In genomic region chr11:64268028-64268686, GRCh38 we compare ENCODE assay signal across 8 cellular contexts. TPM values are rescaled to one million over a fixed set of nuclear protein-coding genes. Genes with fewer than 3 reads are reported as not detected.
A peak's percentile ranks its signal among the peaks of the same experiment; 100 is the strongest.
DNase-seq lines count a peak whose midpoint lies in the region; ATAC-seq and TF ChIP-seq lines count a peak whose summit lies in the region.

No MANE protein-coding gene starts in this region.

- intact Hi-C loops in MCF 10A (cut with micrococcal nuclease) = no loop called here

- ATAC-seq in GM19463 (IDR thresholded peaks at IDR 0.05; ENCODE audit: unreplicated experiment) = no peak
- no peak for ATAC-seq in HG02623 (IDR thresholded peaks at IDR 0.05; ENCODE audit: unreplicated experiment)

- H3K9me3 ChIP-seq in muscle layer of colon (ENCODE audit: low read length) = no peaks in the 10 kb centered on the region

- peak overlapping the region; percentile 96 for H3K4me3 Mint-ChIP-seq in MCF 10A (ENCODE audit: unreplicated experiment)

- H3K9ac ChIP-seq in muscle layer of colon (ENCODE audit: low read length) = peak overlapping the region; percentile 39

- H3K27ac Mint-ChIP-seq in MCF 10A (ENCODE audit: low read depth, unreplicated experiment) = peak overlapping the region; percentile 96

- POLR2A ChIA-PET in MCF 10A (lab: Yijun Ruan, JAX) = interaction anchor here (0.9 to 7.6 kb wide), 16 partner anchors 9 to 87 kb away, joined by 3 to 125 read pairs (median 12); partner anchors contain the start of genes BAD, CATSPERZ, ESRRA and FKBP2

- H3K36me3 Mint-ChIP-seq in MCF 10A (ENCODE audit: insufficient read depth, unreplicated experiment) = peaks cover 49% of the 10 kb centered on the region

- DNase-seq in Kasumi-1 (lab: John Stamatoyannopoulos, UW) (peak; percentile 58 to 76), MCF 10A (ENCODE audit: unreplicated experiment) (no peak), NCI-H524 (lab: John Stamatoyannopoulos, UW) (no peak), KG1 (lab: John Stamatoyannopoulos, UW) (no peak)

- peaks cover 23% of the 10 kb centered on the region for H3K4me1 Mint-ChIP-seq in MCF 10A (ENCODE audit: insufficient read depth, unreplicated experiment)

- H3K4me3 ChIP-seq in ACC112 (ENCODE audit: low read depth, low read length) = peak overlapping the region; percentile 86
- H3K4me3 ChIP-seq in muscle layer of colon (ENCODE audit: low read depth in 1 of 2, low read length in 2 of 2) = peak overlapping the region; percentile 77 to 94

- no peaks in the 10 kb centered on the region for H3K36me3 ChIP-seq in ACC112 (ENCODE audit: insufficient read depth, low read length)
- peaks cover 15% of the 10 kb centered on the region for H3K36me3 ChIP-seq in muscle layer of colon (ENCODE audit: insufficient read depth, low read length)

- H3K27ac ChIP-seq in ACC112 (ENCODE audit: low read depth, low read length) (peak overlapping the region; percentile 91), muscle layer of colon (ENCODE audit: low read depth, low read length) (peak overlapping the region; percentile 99)

- H3K9me3 Mint-ChIP-seq in MCF 10A (ENCODE audit: unreplicated experiment) = no peaks in the 10 kb centered on the region

- no peak overlapping the region for H2AFZ ChIP-seq in ACC112 (ENCODE audit: low read length, unreplicated experiment)

- no peak for TF ChIP-seq CTCF in MCF 10A (IDR thresholded peaks at IDR 0.05; ENCODE audit: unreplicated experiment)

- H3K27me3 Mint-ChIP-seq in MCF 10A (ENCODE audit: insufficient read depth, unreplicated experiment) = no peaks in the 10 kb centered on the region

- H3K4me1 ChIP-seq in ACC112 (ENCODE audit: control insufficient read depth, insufficient read depth, low read length, unreplicated experiment) (peaks cover 27% of the 10 kb centered on the region), muscle layer of colon (ENCODE audit: insufficient read depth, low read length) (peaks cover 19% of the 10 kb centered on the region)

- CTCF ChIA-PET in MCF 10A (lab: Yijun Ruan, JAX) = interaction anchor here (0.6 to 6.4 kb wide), 8 partner anchors 13 to 1462 kb away, joined by 3 to 70 read pairs (median 4); partner anchors contain the start of gene PLCB3

- H3K27me3 ChIP-seq in ACC112 (ENCODE audit: insufficient read depth, low read length) (no peaks in the 10 kb centered on the region), muscle layer of colon (ENCODE audit: control insufficient read depth in 1 of 2, insufficient read depth in 2 of 2, low read length in 2 of 2) (no peaks in the 10 kb centered on the region)

- BruUV-seq in MCF 10A (replicated peaks; lab: Mats Ljungman, UMichigan) = no TSS peak

- peaks cover 6% of the 10 kb centered on the region for H3K79me2 ChIP-seq in ACC112 (ENCODE audit: control insufficient read depth, insufficient read depth, low read length, unreplicated experiment)

RNA-seq across cellular contexts. Expression of gene BAD, which starts 16.3 kb away (rescaled TPM):
- total RNA-seq in MCF 10A (2022) = 67.4 and 79.7 TPM in 2 replicates

RNA-seq across cellular contexts. Expression of gene PLCB3, which starts 16.8 kb away (rescaled TPM):
- 34.6 and 39.0 TPM in 2 replicates for total RNA-seq in MCF 10A (2022)

RNA-seq across cellular contexts. Expression of gene GPR137, which starts 17.5 kb away (rescaled TPM):
- total RNA-seq in MCF 10A (2022) = 36.0 and 49.5 TPM in 2 replicates

RNA-seq across cellular contexts. Expression of gene PPP1R14B, which starts 21.4 kb away (rescaled TPM):
- 583 and 684 TPM in 2 replicates for total RNA-seq in MCF 10A (2022)

RNA-seq across cellular contexts. Expression of gene KCNK4, which starts 22.9 kb away (rescaled TPM):
- total RNA-seq in MCF 10A (2022) = not detected in 2 replicates

Comparison
In these comparisons a context has a peak if more than half of its experiments do, and no peak if none do; other contexts are left out.
1. DNase-seq: peak in Kasumi-1 (2 of 2); none in MCF 10A (single experiment), NCI-H524 (0 of 2) and KG1 (single experiment).